18 cellular contexts compared by ENCODE assay signal in genomic region chr13:113918580-113918979, GRCh38. TPM values are rescaled to one million over a fixed set of nuclear protein-coding genes. Genes with fewer than 3 reads are reported as not detected.
A peak's percentile ranks its signal among the peaks of the same experiment; 100 is the strongest.
DNase-seq lines count a peak whose midpoint lies in the region; ATAC-seq and TF ChIP-seq lines count a peak whose summit lies in the region.
"Had no signal": no experiment of that assay in that cellular context is flagged by ENCODE, and none has a peak within 500 bp of the region (broad histone marks: within the 10 kb centered on the region; RNA-seq: fewer than 3 reads in every experiment).

No MANE protein-coding gene starts in this region.

- H3K36me3 ChIP-seq in stomach: no peaks in the 10 kb centered on the region

- H3K27me3 Mint-ChIP-seq in WTC11 (ENCODE audit: low read depth): peaks cover 4% of the 10 kb centered on the region; the same call in 1 of the 2 replicates
- peaks cover 26% of the 10 kb centered on the region for H3K27me3 Mint-ChIP-seq in activated CD4-positive, alpha-beta memory T cell treated with anti-CD3 and anti-CD28 coated beads, Interleukin-2, amount 10 ng/mL, durations not matched to agents 7 days and 5 days

- CTCF ChIA-PET in WTC11 (lab: Charles Lee): interaction anchor here (1.4 kb wide), 1 partner anchor 116 kb away, joined by 3 read pairs; no protein-coding TSS in a partner anchor
- CTCF ChIA-PET in activated CD4-positive, alpha-beta memory T cell treated with anti-CD3 and anti-CD28 coated beads, Interleukin-2, amount 10 ng/mL, durations not matched to agents 7 days and 5 days (lab: Charles Lee): no interaction called here

- intact Hi-C loops in lower leg skin (cut with DNase I; ENCODE audit: low total_unique reads): no loop called here
- intact Hi-C loops in stomach (cut with DNase I; ENCODE audit: low total_unique reads): no loop called here

- POLR2A ChIA-PET in WTC11 (lab: Charles Lee): no interaction called here
- POLR2A ChIA-PET in activated CD4-positive, alpha-beta memory T cell treated with anti-CD3 and anti-CD28 coated beads, Interleukin-2, amount 10 ng/mL, durations not matched to agents 7 days and 5 days (lab: Charles Lee): no interaction called here

- DNase-seq in activated effector memory CD4-positive, alpha-beta T cell treated with anti-CD3 and anti-CD28 coated beads, Interleukin-2, amount 50 U/mL, for 16 hours: peak; percentile 30
- DNase-seq in activated effector memory CD4-positive, alpha-beta T cell treated with Interleukin-2 at 50 U/mL for 16 hours: no peak
- peak; percentile 3 for DNase-seq in WTC11 (ENCODE audit: low spot score)
- DNase-seq in lower leg skin (ENCODE audit: low spot score in 2 of 2): peak; percentile 5 to 81
- peak; percentile 2 for DNase-seq in stomach
- no peak for DNase-seq in DMS53 (lab: John Stamatoyannopoulos, UW)
- DNase-seq in activated CD4-positive, alpha-beta memory T cell treated with anti-CD3 and anti-CD28 coated beads, Interleukin-2, amount 10 ng/mL, durations not matched to agents 7 days and 5 days: no peak
- DNase-seq: DMS153, GF-D8, H7, KBM-7, NCI-H1694 treated with DMSO at 0.1 percent for 48 hours, NCI-H510A, NCI-H774, OCI-M1, SHP77 had no signal

- no peaks in the 10 kb centered on the region for H3K4me1 Mint-ChIP-seq in WTC11
- H3K4me1 Mint-ChIP-seq in activated CD4-positive, alpha-beta memory T cell treated with anti-CD3 and anti-CD28 coated beads, Interleukin-2, amount 10 ng/mL, durations not matched to agents 7 days and 5 days: no peaks in the 10 kb centered on the region
- H3K4me1 Mint-ChIP-seq: B cell had no signal

- no peak overlapping the region for H3K27ac ChIP-seq in stomach

- peaks cover 10% of the 10 kb centered on the region for H3K36me3 Mint-ChIP-seq in WTC11
- H3K36me3 Mint-ChIP-seq in activated CD4-positive, alpha-beta memory T cell treated with anti-CD3 and anti-CD28 coated beads, Interleukin-2, amount 10 ng/mL, durations not matched to agents 7 days and 5 days (ENCODE audit: low read depth): no peaks in the 10 kb centered on the region

- 93 to 98% methylated on average over 10 of the region's 10 CpGs for WGBS in lower leg skin, 2 donors
- WGBS in stomach, 5 donors: 88 to 97% (median 96%) methylated on average over 10 of the region's 10 CpGs

- H3K27me3 ChIP-seq in stomach: peaks cover 0 to 41% (median 6%) of the 10 kb centered on the region in 3 donors

- TF ChIP-seq EP300 in stomach (IDR thresholded peaks at IDR 0.05): no peak

- H3K27ac Mint-ChIP-seq in WTC11: no peak overlapping the region
- H3K27ac Mint-ChIP-seq in activated CD4-positive, alpha-beta memory T cell treated with anti-CD3 and anti-CD28 coated beads, Interleukin-2, amount 10 ng/mL, durations not matched to agents 7 days and 5 days: no peak overlapping the region
- H3K27ac Mint-ChIP-seq: B cell had no signal

- H3K4me1 ChIP-seq in stomach: peaks cover 0 to 9% (median 0%) of the 10 kb centered on the region in 4 donors

- ATAC-seq in WTC11 (no peak), HG03442 (IDR thresholded peaks at IDR 0.05; ENCODE audit: unreplicated experiment) (no peak)

- H3K4me3 ChIP-seq in lower leg skin (ENCODE audit: low read depth, poor library complexity, severe bottlenecking) (no peak overlapping the region), stomach (no peak overlapping the region)

- TF ChIP-seq CTCF in WTC11 (IDR thresholded peaks at IDR 0.05) (no peak), lower leg skin (IDR thresholded peaks at IDR 0.05) (no peak), stomach (IDR thresholded peaks at IDR 0.05) (no peak)

- no peak for TF ChIP-seq POLR2A in lower leg skin (IDR thresholded peaks at IDR 0.05)
- no peak for TF ChIP-seq POLR2A in stomach (IDR thresholded peaks at IDR 0.05)

- no peak overlapping the region for H3K4me3 Mint-ChIP-seq in WTC11
- H3K4me3 Mint-ChIP-seq in activated CD4-positive, alpha-beta memory T cell treated with anti-CD3 and anti-CD28 coated beads, Interleukin-2, amount 10 ng/mL, durations not matched to agents 7 days and 5 days: no peak overlapping the region
- H3K4me3 Mint-ChIP-seq: B cell had no signal

- H3K9me3 Mint-ChIP-seq in WTC11: peaks cover 17% of the 10 kb centered on the region
- peaks cover 6% of the 10 kb centered on the region for H3K9me3 Mint-ChIP-seq in activated CD4-positive, alpha-beta memory T cell treated with anti-CD3 and anti-CD28 coated beads, Interleukin-2, amount 10 ng/mL, durations not matched to agents 7 days and 5 days

- peaks cover 0 to 16% (median 12%) of the 10 kb centered on the region in 4 donors for H3K9me3 ChIP-seq in stomach

TF ChIP-seq in WTC11, 78 proteins besides CTCF, POLR2A, EP300 and RAD21:
- TF ChIP-seq SP1 (CRISPR knock-in tag; conservative IDR thresholded peaks at IDR 0.05) (no peak), MYBL2 (CRISPR knock-in tag; IDR thresholded peaks at IDR 0.05) (no peak), MLX (CRISPR knock-in tag; IDR thresholded peaks at IDR 0.05) (no peak), ATF6 (CRISPR knock-in tag; IDR thresholded peaks at IDR 0.05) (no peak), GTF2I (CRISPR knock-in tag; conservative IDR thresholded peaks at IDR 0.05) (no peak), GABPB1 (CRISPR knock-in tag; IDR thresholded peaks at IDR 0.05) (no peak), E2F4 (CRISPR knock-in tag; IDR thresholded peaks at IDR 0.05; ENCODE audit: borderline replicate concordance, low read depth) (no peak), AR (CRISPR knock-in tag; IDR thresholded peaks at IDR 0.05) (no peak), ZNF317 (CRISPR knock-in tag; IDR thresholded peaks at IDR 0.05; ENCODE audit: borderline replicate concordance, low read depth) (no peak), CBFB (CRISPR knock-in tag; IDR thresholded peaks at IDR 0.05; ENCODE audit: low read depth) (no peak), ZNF263 (CRISPR knock-in tag; IDR thresholded peaks at IDR 0.05; ENCODE audit: low read depth) (no peak)

RNA-seq across cellular contexts. Expression of gene GAS6, which starts 54.7 kb away (rescaled TPM):
- total RNA-seq in WTC11 (2021) (29.4 to 33.7 TPM (median 33.7 TPM) in 3 replicates), lower leg skin (100 to 1,000 TPM; 176 to 307 (median 213) TPM), stomach (100 to 1,000 TPM in 2 of 5 donors, 10 to 100 TPM in 3; 31.4 to 409 (median 93.4) TPM)
- 100 to 1,000 TPM in 1 of 3 donors, 10 to 100 TPM in 2; 34.7 to 109 (median 62.0) TPM for polyA plus RNA-seq in stomach
- 1 to 10 TPM; 1.3 to 1.8 TPM for total RNA-seq in activated CD4-positive, alpha-beta memory T cell treated with anti-CD3 and anti-CD28 coated beads, Interleukin-2, amount 10 ng/mL, durations not matched to agents 7 days and 5 days

RNA-seq across cellular contexts. Expression of gene C13orf46, which starts 55.3 kb away (rescaled TPM):
- total RNA-seq in WTC11 (2021) (0.27 to 0.50 TPM (median 0.37 TPM) in 3 replicates), lower leg skin (1 to 10 TPM in 1 of 4 donors, under 1 TPM in 2, not detected in 1; 0.13 to 1.4 (median 0.13) TPM), stomach (10 to 100 TPM in 2 of 5 donors, 1 to 10 TPM in 1, under 1 TPM in 1, not detected in 1; 0.58 to 32.6 (median 12.0) TPM)
- polyA plus RNA-seq in stomach: 10 to 100 TPM in 1 of 3 donors, 1 to 10 TPM in 1, under 1 TPM in 1; 0.95 to 17.6 (median 8.7) TPM
- total RNA-seq in activated CD4-positive, alpha-beta memory T cell treated with anti-CD3 and anti-CD28 coated beads, Interleukin-2, amount 10 ng/mL, durations not matched to agents 7 days and 5 days: 1 to 10 TPM; 2.5 to 2.9 TPM
- total RNA-seq: H7 had no signal

Comparison
In these comparisons a context has a peak if more than half of its experiments do, and no peak if none do; other contexts are left out.
1. DNase-seq: peak in activated effector memory CD4-positive, alpha-beta T cell treated with anti-CD3 and anti-CD28 coated beads, Interleukin-2, amount 50 U/mL, for 16 hours (single experiment), WTC11 (single experiment), lower leg skin (2 of 2) and stomach (single experiment); none in activated effector memory CD4-positive, alpha-beta T cell treated with Interleukin-2 at 50 U/mL for 16 hours (single experiment), DMS53 (single experiment) and activated CD4-positive, alpha-beta memory T cell treated with anti-CD3 and anti-CD28 coated beads, Interleukin-2, amount 10 ng/mL, durations not matched to agents 7 days and 5 days (single experiment).
2. RNA of gene GAS6, which starts 54.7 kb away (total RNA-seq): 176 to 307 TPM in lower leg skin, 31.4 to 409 TPM in stomach and 29.4 to 33.7 TPM in WTC11; 1.3 to 1.8 TPM in activated CD4-positive, alpha-beta memory T cell treated with anti-CD3 and anti-CD28 coated beads, Interleukin-2, amount 10 ng/mL, durations not matched to agents 7 days and 5 days; every median in the first group is over 10 times any median in the second.